Comparison of ENCODE assay signal across 10 cellular contexts in the genomic region with DNA sequence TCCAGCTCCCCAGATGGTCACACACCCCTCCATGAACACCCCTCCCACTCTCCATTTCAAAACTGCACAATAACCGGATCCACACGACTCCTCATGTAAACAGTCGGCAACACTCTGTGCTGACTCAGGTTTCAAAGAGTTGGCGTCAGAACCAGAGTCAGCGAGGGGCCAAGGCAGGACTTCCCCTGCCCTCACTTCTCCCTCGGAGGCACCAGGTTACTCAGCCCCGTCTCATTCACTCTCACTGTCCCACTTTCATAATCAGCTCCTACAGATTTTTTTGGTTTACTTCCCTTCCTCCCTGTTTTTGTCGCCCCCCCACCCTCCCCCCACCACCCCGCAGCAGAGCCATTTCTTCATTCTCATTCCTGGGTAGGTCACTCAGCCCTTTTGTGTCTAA. TPM values are rescaled to one million over a fixed set of nuclear protein-coding genes. Genes with fewer than 3 reads are reported as not detected.
DNase-seq lines count a peak whose midpoint lies in the region; ATAC-seq and TF ChIP-seq lines count a peak whose summit lies in the region.
"Had no signal": no experiment of that assay in that cellular context is flagged by ENCODE, and none has a peak within 500 bp of the region (broad histone marks: within the 10 kb centered on the region; RNA-seq: fewer than 3 reads in every experiment).

No MANE protein-coding gene starts in this region.

- no peak overlapping the region for H3K9ac ChIP-seq in Karpas-422 (ENCODE audit: low read length)

- no peak overlapping the region for H3K27ac ChIP-seq in upper lobe of right lung
- H3K27ac ChIP-seq in Karpas-422 (ENCODE audit: low read length): no peak overlapping the region

- ATAC-seq in upper lobe of right lung: peak; percentile 72

- DNase-seq in stimulated activated naive CD4-positive, alpha-beta T cell treated with Interleukin-2 at 50 U/mL for 16 hours (lab: John Stamatoyannopoulos, UW): peak; percentile 58
- DNase-seq in stimulated activated naive CD4-positive, alpha-beta T cell (lab: John Stamatoyannopoulos, UW): no peak
- DNase-seq in SKM-1 treated with dmso at 0.1 percent for 144 hours (lab: John Stamatoyannopoulos, UW; ENCODE audit: unreplicated experiment) (peak; percentile 69), fibroblast of mammary gland (ENCODE audit: low read depth) (peak; percentile 93), upper lobe of right lung (no peak), Karpas-422 (no peak), D341Med (ENCODE audit: low spot score) (no peak)
- no peak for DNase-seq in central memory CD4-positive, alpha-beta T cell
- DNase-seq: DMS153, NCI-H1694 had no signal

- intact Hi-C loops in upper lobe of right lung (cut with DNase I): no loop called here

- H3K27me3 ChIP-seq in upper lobe of right lung (no peaks in the 10 kb centered on the region), Karpas-422 (ENCODE audit: low read length) (no peaks in the 10 kb centered on the region)

- no peaks in the 10 kb centered on the region for H4K20me1 ChIP-seq in Karpas-422 (ENCODE audit: insufficient read depth, low read depth, low read length)

- H3K4me3 ChIP-seq in fibroblast of mammary gland (ENCODE audit: control insufficient read depth, low read depth, low read length): no peak overlapping the region
- no peak overlapping the region for H3K4me3 ChIP-seq in upper lobe of right lung
- no peak overlapping the region for H3K4me3 ChIP-seq in Karpas-422 (ENCODE audit: low read length)

- TF ChIP-seq CTCF in fibroblast of mammary gland (conservative IDR thresholded peaks at IDR 0.05; ENCODE audit: control insufficient read depth, insufficient read depth, low read depth, low read length) (no peak), upper lobe of right lung (IDR thresholded peaks at IDR 0.05) (no peak)

- no peaks in the 10 kb centered on the region for H3K36me3 ChIP-seq in upper lobe of right lung
- H3K36me3 ChIP-seq in Karpas-422 (ENCODE audit: insufficient read depth, low read length): no peaks in the 10 kb centered on the region

- no peak overlapping the region for H3K4me2 ChIP-seq in Karpas-422 (ENCODE audit: low read depth, low read length, poor library complexity, severe bottlenecking)

- no peaks in the 10 kb centered on the region for H3K9me3 ChIP-seq in upper lobe of right lung
- no peaks in the 10 kb centered on the region for H3K9me3 ChIP-seq in Karpas-422 (ENCODE audit: low read length)

- H3K79me2 ChIP-seq in Karpas-422 (ENCODE audit: low read length): no peaks in the 10 kb centered on the region

- H3K4me1 ChIP-seq in upper lobe of right lung: no peaks in the 10 kb centered on the region
- H3K4me1 ChIP-seq in Karpas-422 (ENCODE audit: low read length): no peaks in the 10 kb centered on the region

- H3K9me2 ChIP-seq in Karpas-422 (replicated peaks; ENCODE audit: insufficient read depth, low read length): no peaks in the 10 kb centered on the region

- no peak overlapping the region for H2AFZ ChIP-seq in Karpas-422 (ENCODE audit: low read length)

RNA-seq across cellular contexts. Expression of a gene that starts 2.7 kb away (rescaled TPM):
- 324 TPM for total RNA-seq in upper lobe of right lung
- 0.29 and 0.56 TPM in 2 replicates for total RNA-seq in Karpas-422 (2014; rRNA removed; shearing (Covaris generic); ENCODE audit: low replicate concordance)

RNA-seq across cellular contexts. Expression of a gene that starts 18.5 kb away (rescaled TPM):
- total RNA-seq in upper lobe of right lung: 87.4 TPM
- total RNA-seq in Karpas-422 (2014; rRNA removed; shearing (Covaris generic); ENCODE audit: low replicate concordance): 16.4 and 16.5 TPM in 2 replicates

RNA-seq across cellular contexts. Expression of a gene that starts 40.1 kb away (rescaled TPM):
- total RNA-seq in upper lobe of right lung: 0.75 TPM
- not detected in 2 replicates for total RNA-seq in Karpas-422 (2014; rRNA removed; shearing (Covaris generic); ENCODE audit: low replicate concordance)

RNA-seq across cellular contexts. Expression of a gene that starts 50.2 kb away (rescaled TPM):
- total RNA-seq in upper lobe of right lung: 14.9 TPM
- 0.11 and 0.54 TPM in 2 replicates for total RNA-seq in Karpas-422 (2014; rRNA removed; shearing (Covaris generic); ENCODE audit: low replicate concordance)

Comparison
In these comparisons a context has a peak if more than half of its experiments do, and no peak if none do; other contexts are left out.
1. DNase-seq: peak in stimulated activated naive CD4-positive, alpha-beta T cell treated with Interleukin-2 at 50 U/mL for 16 hours (single experiment), SKM-1 treated with dmso at 0.1 percent for 144 hours (single experiment) and fibroblast of mammary gland (single experiment); none in stimulated activated naive CD4-positive, alpha-beta T cell (0 of 6), upper lobe of right lung (single experiment), Karpas-422 (single experiment), D341Med (single experiment) and central memory CD4-positive, alpha-beta T cell (single experiment).
2. RNA of a gene that starts 2.7 kb away (total RNA-seq): 324 TPM in upper lobe of right lung (single experiment); 0.29 to 0.56 TPM in Karpas-422; every median in the first group is over 100 times any median in the second.